Comparison of ENCODE assay signal across 1 cellular context in genomic region chr11:819129-819931, GRCh38.
TF ChIP-seq lines count a peak whose summit lies in the region.

No MANE protein-coding gene starts in this region.

TF ChIP-seq in HepG2, 621 proteins besides CTCF, POLR2A, EP300 and RAD21 (continued from another document and continues in another):
- TF ChIP-seq GMEB1 (CRISPR knock-in tag; IDR thresholded peaks at IDR 0.05; ENCODE audit: borderline replicate concordance) = peak; percentile 22; the same call in 1 of the 2 replicates
- peak; percentile 61 for TF ChIP-seq ZNF687 (CRISPR knock-in tag; IDR thresholded peaks at IDR 0.05)
- no peak for TF ChIP-seq ATF7 (IDR thresholded peaks at IDR 0.05)
- TF ChIP-seq ATF7 (CRISPR knock-in tag; IDR thresholded peaks at IDR 0.05) = no peak
- TF ChIP-seq ZNF556 (CRISPR knock-in tag; IDR thresholded peaks at IDR 0.05; ENCODE audit: borderline replicate concordance) = peak; percentile 57; the same call in 1 of the 2 replicates
- TF ChIP-seq SYNCRIP (IDR thresholded peaks at IDR 0.05; ENCODE audit: insufficient read depth, low read depth, low read length) = no peak
- peak; percentile 19; the same call in 1 of the 2 replicates for TF ChIP-seq ELF3 (CRISPR knock-in tag; IDR thresholded peaks at IDR 0.05)
- TF ChIP-seq BORCS8-MEF2B (CRISPR knock-in tag; IDR thresholded peaks at IDR 0.05) = 0 out of 2 replicates have a peak, but pooled peaks have one; percentile 24
- TF ChIP-seq CBX5 (CRISPR knock-in tag; IDR thresholded peaks at IDR 0.05; ENCODE audit: borderline replicate concordance) = no peak
- peak; percentile 39; the same call in 1 of the 2 replicates for TF ChIP-seq POGK (CRISPR knock-in tag; conservative IDR thresholded peaks at IDR 0.05)
- no peak for TF ChIP-seq ZNF576 (CRISPR knock-in tag; IDR thresholded peaks at IDR 0.05)
- no peak for TF ChIP-seq ZBTB37 (CRISPR knock-in tag; IDR thresholded peaks at IDR 0.05)
- TF ChIP-seq NFE2L1 (CRISPR knock-in tag; IDR thresholded peaks at IDR 0.05; ENCODE audit: borderline replicate concordance) = no peak
- no peak for TF ChIP-seq CREB3 (CRISPR knock-in tag; IDR thresholded peaks at IDR 0.05)
- TF ChIP-seq ZNF446 (CRISPR knock-in tag; IDR thresholded peaks at IDR 0.05) = peak; percentile 67; the same call in 1 of the 2 replicates
- no peak for TF ChIP-seq NONO (IDR thresholded peaks at IDR 0.05)
- 0 out of 2 replicates have a peak, but pooled peaks have one; percentile 46 for TF ChIP-seq NONO (CRISPR knock-in tag; conservative IDR thresholded peaks at IDR 0.05)
- peak; percentile 99 for TF ChIP-seq RBFOX2 (IDR thresholded peaks at IDR 0.05; ENCODE audit: low read depth, low read length)
- peak; percentile 88 for TF ChIP-seq ZFX (CRISPR knock-in tag; IDR thresholded peaks at IDR 0.05; ENCODE audit: low read depth)
- peak; percentile 62; the same call in 1 of the 3 replicates for TF ChIP-seq MXI1 (IDR thresholded peaks at IDR 0.05; ENCODE audit: borderline replicate concordance, low read depth, low read length)
- TF ChIP-seq KDM5A (IDR thresholded peaks at IDR 0.05; ENCODE audit: borderline replicate concordance, low read length) = peak; percentile 32; the same call in 1 of the 2 replicates
- TF ChIP-seq SNRNP70 (IDR thresholded peaks at IDR 0.05; ENCODE audit: low read depth, low read length) = no peak
- no peak for TF ChIP-seq ZNF350 (CRISPR knock-in tag; IDR thresholded peaks at IDR 0.05; ENCODE audit: borderline replicate concordance, low read depth)
- TF ChIP-seq YY1 (IDR thresholded peaks at IDR 0.05; ENCODE audit: insufficient read depth, insufficient replicate concordance, low read depth, low read length) = peak; percentile 48
- TF ChIP-seq KLF6 (CRISPR knock-in tag; IDR thresholded peaks at IDR 0.05) = no peak
- TF ChIP-seq RXRA (CRISPR knock-in tag; IDR thresholded peaks at IDR 0.05) = no peak; the same call in 1 of the 2 replicates
- TF ChIP-seq GTF2F1 (IDR thresholded peaks at IDR 0.05; ENCODE audit: low read length) = peak; percentile 75; the same call in 1 of the 2 replicates
- TF ChIP-seq HCFC1 (IDR thresholded peaks at IDR 0.05; ENCODE audit: low read depth, low read length) = no peak
- peak; percentile 62; the same call in 1 of the 2 replicates for TF ChIP-seq ZSCAN20 (CRISPR knock-in tag; IDR thresholded peaks at IDR 0.05; ENCODE audit: borderline replicate concordance)
- TF ChIP-seq TBL1XR1 (IDR thresholded peaks at IDR 0.05; ENCODE audit: borderline replicate concordance, low read length, partially characterized antibody) = no peak
- no peak for TF ChIP-seq GRHL1 (CRISPR knock-in tag; conservative IDR thresholded peaks at IDR 0.05)
- TF ChIP-seq TOPORS (CRISPR knock-in tag; IDR thresholded peaks at IDR 0.05) = no peak
- TF ChIP-seq GATA4 (IDR thresholded peaks at IDR 0.05; ENCODE audit: borderline replicate concordance, low read depth) = peak; percentile 49; the same call in 1 of the 2 replicates
- no peak for TF ChIP-seq GMEB2 (CRISPR knock-in tag; IDR thresholded peaks at IDR 0.05; ENCODE audit: low read depth)
- no peak for TF ChIP-seq MAF1 (CRISPR knock-in tag; IDR thresholded peaks at IDR 0.05; ENCODE audit: borderline replicate concordance)
- 0 out of 2 replicates have a peak, but pooled peaks have one; percentile 58 for TF ChIP-seq ZNF136 (CRISPR knock-in tag; IDR thresholded peaks at IDR 0.05; ENCODE audit: low read depth)
- TF ChIP-seq ZHX1 (CRISPR knock-in tag; IDR thresholded peaks at IDR 0.05; ENCODE audit: low read depth) = 0 out of 2 replicates have a peak, but pooled peaks have one; percentile 17
- TF ChIP-seq PHF21A (CRISPR knock-in tag; IDR thresholded peaks at IDR 0.05) = peak; percentile 6; the same call in 1 of the 2 replicates
- TF ChIP-seq ETV5 (CRISPR knock-in tag; IDR thresholded peaks at IDR 0.05; ENCODE audit: borderline replicate concordance) = no peak
- peak; percentile 68 for TF ChIP-seq SAP130 (CRISPR knock-in tag; IDR thresholded peaks at IDR 0.05; ENCODE audit: low read depth)
- TF ChIP-seq TCF7 (IDR thresholded peaks at IDR 0.05; ENCODE audit: low read depth) = no peak
- peak; percentile 32; the same call in 1 of the 2 replicates for TF ChIP-seq SRY (CRISPR knock-in tag; IDR thresholded peaks at IDR 0.05)
- TF ChIP-seq KLF15 (CRISPR knock-in tag; IDR thresholded peaks at IDR 0.05; ENCODE audit: borderline replicate concordance) = peak; percentile 14; the same call in 1 of the 2 replicates
- no peak; the same call in none of the 2 replicates for TF ChIP-seq ERF (CRISPR knock-in tag; IDR thresholded peaks at IDR 0.05)
- no peak; the same call in 1 of the 2 replicates for TF ChIP-seq ZIK1 (CRISPR knock-in tag; IDR thresholded peaks at IDR 0.05; ENCODE audit: borderline replicate concordance, low read depth)
- peak; percentile 21; the same call in 1 of the 2 replicates for TF ChIP-seq KAT7 (CRISPR knock-in tag; IDR thresholded peaks at IDR 0.05; ENCODE audit: borderline replicate concordance)
- TF ChIP-seq GATAD1 (CRISPR knock-in tag; IDR thresholded peaks at IDR 0.05) = 0 out of 2 replicates have a peak, but pooled peaks have one; percentile 19
- 0 out of 2 replicates have a peak, but pooled peaks have one; percentile 27 for TF ChIP-seq ZNF761 (CRISPR knock-in tag; conservative IDR thresholded peaks at IDR 0.05)
